ENCODE assay signal across 8 cellular contexts in genomic region chrX:46573331-46573895, GRCh38. TPM values are rescaled to one million over a fixed set of nuclear protein-coding genes. Genes with fewer than 3 reads are reported as not detected.
A peak's percentile ranks its signal among the peaks of the same experiment; 100 is the strongest.
DNase-seq lines count a peak whose midpoint lies in the region; ATAC-seq and TF ChIP-seq lines count a peak whose summit lies in the region.

CHST7 (plus strand) TSS chrX:46573765; CDS start chrX:46573932, 167 bp downstream.

- peaks cover 36% of the 10 kb centered on the region for H3K4me1 Mint-ChIP-seq in stimulated activated naive CD8-positive, alpha-beta T cell treated with anti-CD3 and anti-CD28 coated beads, Interleukin-15, amount 100 ng/mL, for 72 hours

- DNase-seq in C1 segment of cervical spinal cord (lab: John Stamatoyannopoulos, UW) = peak in 10 of 14 donors; percentile 3 to 61 (median 34)
- peak; percentile 29 for DNase-seq in NOMO-1 treated with dmso at 0.1 percent for 144 hours (lab: John Stamatoyannopoulos, UW; ENCODE audit: unreplicated experiment)
- peak; percentile 67 for DNase-seq in activated T-cell treated with anti-CD3 and anti-CD28 coated beads, Interleukin-2, amount 50 U/mL, for 1 hour
- DNase-seq in epithelial cell of prostate (ENCODE audit: low read depth, low spot score) = no peak
- DNase-seq in mucosa of descending colon = peak; percentile 51 to 79 (median 69)
- DNase-seq in stimulated activated naive CD8-positive, alpha-beta T cell treated with anti-CD3 and anti-CD28 coated beads, Interleukin-15, amount 100 ng/mL, for 72 hours = peak; percentile 67 to 70

- no peaks in the 10 kb centered on the region for H3K36me3 ChIP-seq in mucosa of descending colon (ENCODE audit: low read depth)

- H3K9me3 Mint-ChIP-seq in stimulated activated naive CD8-positive, alpha-beta T cell treated with anti-CD3 and anti-CD28 coated beads, Interleukin-15, amount 100 ng/mL, for 72 hours = no peaks in the 10 kb centered on the region

- peak within 1 kb of the TSS; percentile 56 to 77 for H3K4me3 Mint-ChIP-seq in stimulated activated naive CD8-positive, alpha-beta T cell treated with anti-CD3 and anti-CD28 coated beads, Interleukin-15, amount 100 ng/mL, for 72 hours

- peak within 1 kb of the TSS; percentile 11 for H3K4me3 ChIP-seq in mucosa of descending colon

- ATAC-seq in GM19397 (IDR thresholded peaks at IDR 0.05; ENCODE audit: unreplicated experiment) (peak; percentile 48), HG03565 (IDR thresholded peaks at IDR 0.05; ENCODE audit: unreplicated experiment) (peak; percentile 25), mucosa of descending colon (peak; percentile 84)
- peak; percentile 66 for ATAC-seq in stimulated activated naive CD8-positive, alpha-beta T cell treated with anti-CD3 and anti-CD28 coated beads, Interleukin-15, amount 100 ng/mL, for 72 hours

- H3K27ac Mint-ChIP-seq in stimulated activated naive CD8-positive, alpha-beta T cell treated with anti-CD3 and anti-CD28 coated beads, Interleukin-15, amount 100 ng/mL, for 72 hours = peak within 1 kb of the TSS; percentile 86 to 89

- H3K27me3 Mint-ChIP-seq in stimulated activated naive CD8-positive, alpha-beta T cell treated with anti-CD3 and anti-CD28 coated beads, Interleukin-15, amount 100 ng/mL, for 72 hours = peaks cover 24% of the 10 kb centered on the region

- no peaks in the 10 kb centered on the region for H3K9me3 ChIP-seq in mucosa of descending colon

- intact Hi-C loops in mucosa of descending colon (cut with DNase I, micrococcal nuclease) = no loop called here

- H3K4me1 ChIP-seq in mucosa of descending colon (ENCODE audit: low read depth) = peaks cover 7% of the 10 kb centered on the region

- no peak for TF ChIP-seq CTCF in mucosa of descending colon (IDR thresholded peaks at IDR 0.05)

- H3K27ac ChIP-seq in epithelial cell of prostate = peak within 1 kb of the TSS; percentile 7

RNA-seq across cellular contexts. Expression of gene CHST7, which starts in this region (rescaled TPM):
- 1 to 10 TPM; 1.4 to 4.1 (median 2.7) TPM for total RNA-seq in mucosa of descending colon

Comparison
In these comparisons a context has a peak if more than half of its experiments do, and no peak if none do; other contexts are left out.
1. ATAC-seq: peak in every context shown above with its lines; median percentile 84 in mucosa of descending colon; 66 in stimulated activated naive CD8-positive, alpha-beta T cell treated with anti-CD3 and anti-CD28 coated beads, Interleukin-15, amount 100 ng/mL, for 72 hours; 48 in GM19397; 25 in HG03565.